ENCODE assay signal across 38 cellular contexts in genomic region chr6:170446841-170447560, GRCh38.
DNase-seq lines count a peak whose midpoint lies in the region; ATAC-seq, FAIRE-seq and TF ChIP-seq lines count a peak whose summit lies in the region.
"Had no signal": no experiment of that assay in that cellular context is flagged by ENCODE, and none has a peak within 500 bp of the region (broad histone marks: within the 10 kb centered on the region; RNA-seq: fewer than 3 reads in every experiment).

No MANE protein-coding gene starts in this region.

- peaks cover 12 to 84% of the 10 kb centered on the region in 2 experiments for H3K27me3 ChIP-seq in HepG2 (ENCODE audit: control insufficient read depth in 1 of 2, insufficient read depth in 2 of 2, low read length in 2 of 2)
- H3K27me3 ChIP-seq in right lobe of liver: no peaks in the 10 kb centered on the region
- H3K27me3 ChIP-seq in mammary epithelial cell (ENCODE audit: insufficient read depth, low read length): no peaks in the 10 kb centered on the region
- H3K27me3 ChIP-seq: breast epithelium, colonic mucosa, neutrophil had no signal

- H3K4me3 Mint-ChIP-seq in glutamatergic neuron (ENCODE audit: unreplicated experiment) (no peak overlapping the region), osteocyte (ENCODE audit: unreplicated experiment) (no peak overlapping the region)
- H3K4me3 Mint-ChIP-seq: activated naive CD8-positive, alpha-beta T cell; B cell; CD4-positive, alpha-beta memory T cell; memory B cell; T-helper 1 cell treated with Interleukin-12 subunit alpha and Interleukin-12 subunit beta and Interleukin-4 antibody, amounts not matched to agents 30 μg/mL and 1 μg/mL, for 36 hours had no signal

- no peaks in the 10 kb centered on the region for H3K79me2 ChIP-seq in HepG2 (ENCODE audit: insufficient read depth, low read length)
- no peaks in the 10 kb centered on the region for H3K79me2 ChIP-seq in mammary epithelial cell (ENCODE audit: insufficient read depth, low read length)

- DNase-seq in HepG2 (ENCODE audit: low spot score): no peak
- DNase-seq in right lobe of liver: no peak
- DNase-seq in glutamatergic neuron: no peak
- peak; percentile 77 for DNase-seq in osteocyte (ENCODE audit: extremely low spot score, unreplicated experiment)
- no peak for DNase-seq in hepatic stellate cell (ENCODE audit: low spot score)
- no peak for DNase-seq in mammary epithelial cell
- DNase-seq: ACHN; activated CD4-positive, alpha-beta T cell treated with anti-CD3 and anti-CD28 coated beads, Interleukin-2, amount 50 U/mL, for 4 hours; activated CD4-positive, CD25-positive, alpha-beta regulatory T cell; anterior cingulate cortex; CD4-positive, alpha-beta memory T cell; colonic mucosa; effector CD4-positive, alpha-beta T cell; EL; hypothalamus; NCI-H2081 treated with DMSO at 0.1 percent for 48 hours; NCI-H2227 treated with DMSO at 0.1 percent for 48 hours; NCI-H69; PC-9; psoas muscle; stimulated activated naive CD4-positive, alpha-beta T cell had no signal

- no peak overlapping the region for H3K4me3 ChIP-seq in HepG2 (replicated peaks in 1 of 3; ENCODE audit: insufficient read depth in 1 of 3, low read depth in 2 of 3, low read length in 3 of 3)
- H3K4me3 ChIP-seq in right lobe of liver: no peak overlapping the region
- no peak overlapping the region for H3K4me3 ChIP-seq in mammary epithelial cell (replicated peaks in 1 of 3; ENCODE audit: insufficient read depth in 1 of 3, low read depth in 2 of 3, low read length in 3 of 3)
- H3K4me3 ChIP-seq: breast epithelium, colonic mucosa, K562, PC-9, psoas muscle had no signal

- FAIRE-seq in HepG2 (lab: Jason Lieb, UNC): no peak
- FAIRE-seq: GM12892, H54, HTR-8/SVneo, K562, urothelium cell line had no signal

- TF ChIP-seq RAD21 in HepG2 (CRISPR knock-in tag; IDR thresholded peaks at IDR 0.05): no peak

- TF ChIP-seq POLR2A in HepG2 (IDR thresholded peaks at IDR 0.05; ENCODE audit: insufficient read depth in 1 of 2, low read depth in 2 of 2, low read length in 2 of 2) (no peak), right lobe of liver (IDR thresholded peaks at IDR 0.05) (no peak)

- in situ Hi-C loops in HepG2 (cut with HindIII; ENCODE audit: extremely low pct_ligation_motif_present, low pct_unique_long_range_greater_than_20kb) (no loop called here), mammary epithelial cell (cut with MboI; ENCODE audit: low sequenced_read_pairs in 2 of 2) (no loop called here)

- no peak overlapping the region for H3K27ac ChIP-seq in HepG2 (ENCODE audit: extremely low read length, insufficient read depth, low read length)
- no peak overlapping the region for H3K27ac ChIP-seq in right lobe of liver
- H3K27ac ChIP-seq in mammary epithelial cell (ENCODE audit: insufficient read depth, low read depth, low read length): no peak overlapping the region
- H3K27ac ChIP-seq: breast epithelium, colonic mucosa, epithelial cell of prostate, neutrophil, PC-9, psoas muscle had no signal

- peaks cover 59% of the 10 kb centered on the region for H3K4me1 Mint-ChIP-seq in glutamatergic neuron (ENCODE audit: low read depth, unreplicated experiment)
- peaks cover 2% of the 10 kb centered on the region for H3K4me1 Mint-ChIP-seq in osteocyte (ENCODE audit: unreplicated experiment)
- H3K4me1 Mint-ChIP-seq: B cell; CD4-positive, alpha-beta memory T cell; memory B cell had no signal

- POLR2A ChIA-PET in HepG2 (lab: Yijun Ruan, JAX): no interaction called here

- no peaks in the 10 kb centered on the region for H3K4me1 ChIP-seq in HepG2 (ENCODE audit: insufficient read depth, low read length)
- H3K4me1 ChIP-seq in right lobe of liver: no peaks in the 10 kb centered on the region
- peaks cover 10% of the 10 kb centered on the region for H3K4me1 ChIP-seq in mammary epithelial cell (ENCODE audit: insufficient read depth, low read length)
- H3K4me1 ChIP-seq: breast epithelium, colonic mucosa had no signal

- no peak overlapping the region for H3K4me2 ChIP-seq in HepG2 (ENCODE audit: low read depth, low read length)
- H3K4me2 ChIP-seq in mammary epithelial cell (ENCODE audit: insufficient read depth, low read depth, low read length): no peak overlapping the region
- H3K4me2 ChIP-seq: PC-9 had no signal

- H3K27ac Mint-ChIP-seq in glutamatergic neuron (ENCODE audit: unreplicated experiment) (peak overlapping the region; percentile 84), osteocyte (ENCODE audit: unreplicated experiment) (no peak overlapping the region)
- H3K27ac Mint-ChIP-seq: activated naive CD8-positive, alpha-beta T cell; activated T-helper 2 cell treated with anti-CD3 and anti-CD28 coated beads, Interferon-gamma antibody, Interleukin-2, Interleukin-4, amounts not matched to agents 10 μg/mL and 5 μg/mL and 100 μg/mL, durations not matched to agents 14 hours and 24 hours and 36 hours; B cell; CD4-positive, alpha-beta memory T cell; memory B cell; T-helper 1 cell treated with Interleukin-12 subunit alpha and Interleukin-12 subunit beta and Interleukin-4 antibody, amounts not matched to agents 30 μg/mL and 1 μg/mL, for 36 hours had no signal

- intact Hi-C loops in HepG2 (cut with micrococcal nuclease; ENCODE audit: unreplicated experiment) (no loop called here), right lobe of liver (cut with DNase I) (no loop called here), mammary epithelial cell (cut with micrococcal nuclease) (no loop called here)

- peaks cover 27% of the 10 kb centered on the region for H3K27me3 Mint-ChIP-seq in glutamatergic neuron (ENCODE audit: unreplicated experiment)
- no peaks in the 10 kb centered on the region for H3K27me3 Mint-ChIP-seq in osteocyte (ENCODE audit: unreplicated experiment)
- H3K27me3 Mint-ChIP-seq: activated naive CD8-positive, alpha-beta T cell; B cell had no signal

- ATAC-seq in HepG2 (no peak), right lobe of liver (no peak), HG02970 (IDR thresholded peaks at IDR 0.05; ENCODE audit: low FRiP score, unreplicated experiment) (no peak)
- ATAC-seq: K562, left lobe of liver, Right ventricle myocardium inferior, SK-N-SH treated with all-trans-retinoic acid at 6 μM for 48 hours had no signal

- dilution Hi-C loops in mammary epithelial cell (cut with HindIII; ENCODE audit: low sequenced_read_pairs): no loop called here

- H3K9me3 ChIP-seq in HepG2 (ENCODE audit: low read length) (no peaks in the 10 kb centered on the region), right lobe of liver (no peaks in the 10 kb centered on the region), mammary epithelial cell (replicated peaks; ENCODE audit: insufficient read depth, low read length) (no peaks in the 10 kb centered on the region)
- H3K9me3 ChIP-seq: breast epithelium, colonic mucosa, neutrophil, psoas muscle had no signal

- TF ChIP-seq EP300 in HepG2 (IDR thresholded peaks at IDR 0.05; ENCODE audit: low read depth in 2 of 2, low read length in 2 of 2): no peak
- no peak for TF ChIP-seq EP300 in HepG2 (CRISPR knock-in tag; IDR thresholded peaks at IDR 0.05; ENCODE audit: borderline replicate concordance)

- H3K9me3 Mint-ChIP-seq in glutamatergic neuron (ENCODE audit: unreplicated experiment) (peaks cover 32% of the 10 kb centered on the region), osteocyte (ENCODE audit: unreplicated experiment) (no peaks in the 10 kb centered on the region)
- H3K9me3 Mint-ChIP-seq: activated T-helper 2 cell treated with anti-CD3 and anti-CD28 coated beads, Interferon-gamma antibody, Interleukin-2, Interleukin-4, amounts not matched to agents 10 μg/mL and 5 μg/mL and 100 μg/mL, durations not matched to agents 14 hours and 24 hours and 36 hours; CD4-positive, alpha-beta memory T cell; memory B cell; T-helper 1 cell treated with Interleukin-12 subunit alpha and Interleukin-12 subunit beta and Interleukin-4 antibody, amounts not matched to agents 30 μg/mL and 1 μg/mL, for 36 hours had no signal

- H2AFZ ChIP-seq in HepG2 (ENCODE audit: low read length) (no peak overlapping the region), mammary epithelial cell (ENCODE audit: low read depth, low read length) (no peak overlapping the region)
- H2AFZ ChIP-seq: PC-9 had no signal

- TF ChIP-seq CTCF in HepG2 (CRISPR knock-in tag; IDR thresholded peaks at IDR 0.05) (no peak), right lobe of liver (IDR thresholded peaks at IDR 0.05) (no peak), glutamatergic neuron (IDR thresholded peaks at IDR 0.05; ENCODE audit: partially characterized antibody, unreplicated experiment) (no peak), osteocyte (IDR thresholded peaks at IDR 0.05) (no peak), mammary epithelial cell (conservative IDR thresholded peaks at IDR 0.05 in 1 of 2, IDR thresholded peaks at IDR 0.05 in 1 of 2; ENCODE audit: extremely low read depth in 1 of 2, insufficient read depth in 1 of 2, low read depth in 1 of 2, low read length in 2 of 2) (no peak)

- H4K20me1 ChIP-seq in HepG2 (ENCODE audit: insufficient read depth, low read length): no peaks in the 10 kb centered on the region; the same call in 1 of the 2 replicates
- no peaks in the 10 kb centered on the region for H4K20me1 ChIP-seq in mammary epithelial cell (ENCODE audit: insufficient read depth, low read length)

- WGBS in HepG2 (ENCODE audit: low lambda C conversion rate): 43% methylated on average over 7 of the region's 15 CpGs
- WGBS in right lobe of liver (ENCODE audit: insufficient coverage, low coverage, low lambda C conversion rate, missing lambda C conversion rate): 70% methylated on average over 6 of the region's 15 CpGs
- WGBS in mammary epithelial cell (ENCODE audit: low coverage, missing lambda C conversion rate): 96% methylated on average over 10 of the region's 15 CpGs

- BruUV-seq in HepG2 (replicated peaks; lab: Mats Ljungman, UMichigan): no TSS peak
- no TSS peak for BruUV-seq in mammary epithelial cell (replicated peaks; lab: Mats Ljungman, UMichigan)

- H3K9ac ChIP-seq in HepG2 (ENCODE audit: insufficient read depth, low read depth, low read length): no peak overlapping the region
- H3K9ac ChIP-seq in mammary epithelial cell (ENCODE audit: insufficient read depth, low read length): no peak overlapping the region

- H3K36me3 Mint-ChIP-seq in glutamatergic neuron (ENCODE audit: unreplicated experiment) (peaks cover 8% of the 10 kb centered on the region), osteocyte (ENCODE audit: unreplicated experiment) (no peaks in the 10 kb centered on the region)
- H3K36me3 Mint-ChIP-seq: activated naive CD8-positive, alpha-beta T cell; CD4-positive, alpha-beta memory T cell; memory B cell had no signal

- H3K36me3 ChIP-seq in HepG2 (replicated peaks in 1 of 2; ENCODE audit: control insufficient read depth in 1 of 2, insufficient read depth in 2 of 2, low read length in 2 of 2): no peaks in the 10 kb centered on the region
- H3K36me3 ChIP-seq in right lobe of liver: no peaks in the 10 kb centered on the region
- no peaks in the 10 kb centered on the region for H3K36me3 ChIP-seq in mammary epithelial cell (ENCODE audit: insufficient read depth, low read length)
- H3K36me3 ChIP-seq: breast epithelium, colonic mucosa, neutrophil had no signal

- CTCF ChIA-PET in HepG2 (lab: Yijun Ruan, JAX; ENCODE audit: low intra/inter-chr PET ratio, low total read pairs): no interaction called here
- CTCF ChIA-PET in mammary epithelial cell (lab: Charles Lee; ENCODE audit: low non-redundant PET): no interaction called here

TF ChIP-seq in HepG2, 621 proteins besides CTCF, POLR2A, EP300 and RAD21 (continues in another document):
- TF ChIP-seq REL (CRISPR knock-in tag; conservative IDR thresholded peaks at IDR 0.05): no peak
